In genomic region chr11:108220721-108221346, GRCh38 we compare ENCODE assay signal across 8 cellular contexts. TPM values are rescaled to one million over a fixed set of nuclear protein-coding genes. Genes with fewer than 3 reads are reported as not detected.
DNase-seq lines count a peak whose midpoint lies in the region; ATAC-seq and TF ChIP-seq lines count a peak whose summit lies in the region.

No MANE protein-coding gene starts in this region.

- H3K4me1 ChIP-seq in cardiac muscle cell (ENCODE audit: low read depth): peaks cover 15% of the 10 kb centered on the region
- peaks cover 38% of the 10 kb centered on the region for H3K4me1 ChIP-seq in adipocyte (ENCODE audit: control insufficient read depth, insufficient read depth, low read length)
- H3K4me1 ChIP-seq in upper lobe of right lung: peaks cover 40% of the 10 kb centered on the region

- H3K36me3 ChIP-seq in cardiac muscle cell (no peaks in the 10 kb centered on the region), adipocyte (ENCODE audit: control insufficient read depth, insufficient read depth, low read length, severe bottlenecking) (no peaks in the 10 kb centered on the region), upper lobe of right lung (no peaks in the 10 kb centered on the region)

- no peak overlapping the region for H3K27ac ChIP-seq in cardiac muscle cell
- H3K27ac ChIP-seq in upper lobe of right lung: peak overlapping the region; percentile 96

- peak overlapping the region; percentile 72 for H3K4me3 ChIP-seq in cardiac muscle cell
- peak overlapping the region; percentile 99 for H3K4me3 ChIP-seq in adipocyte (ENCODE audit: low read length)
- H3K4me3 ChIP-seq in upper lobe of right lung: peak overlapping the region; percentile 74

- H3K9ac ChIP-seq in adipocyte (ENCODE audit: low read length): peak overlapping the region; percentile 95

- TF ChIP-seq CTCF in cardiac muscle cell (IDR thresholded peaks at IDR 0.05; ENCODE audit: low read depth, low read length) (peak; percentile 11), upper lobe of right lung (IDR thresholded peaks at IDR 0.05) (no peak)

- intact Hi-C loops in left ventricle myocardium superior (cut with micrococcal nuclease) (loop anchor here (5.0 kb wide), 1 partner anchor 246 kb away; the partner anchor contains the start of gene C11orf65), upper lobe of right lung (cut with DNase I) (no loop called here)

- H3K27me3 ChIP-seq in cardiac muscle cell (no peaks in the 10 kb centered on the region), adipocyte (replicated peaks; ENCODE audit: control insufficient read depth, insufficient read depth, low read length) (no peaks in the 10 kb centered on the region), upper lobe of right lung (no peaks in the 10 kb centered on the region)

- peak in 1 of 2 donors; percentile 19 for DNase-seq in cardiac muscle cell (ENCODE audit: low read depth in 1 of 2, low spot score in 1 of 2)
- no peak for DNase-seq in left ventricle myocardium superior
- peak; percentile 39 for DNase-seq in adipocyte (ENCODE audit: low read depth)
- peak; percentile 2 for DNase-seq in kidney tubule cell (ENCODE audit: low spot score)
- DNase-seq in upper lobe of right lung: no peak
- no peak for DNase-seq in amniotic stem cell (lab: John Stamatoyannopoulos, UW)
- DNase-seq in pons (ENCODE audit: low spot score): no peak

- no peak for ATAC-seq in left ventricle myocardium superior
- no peak for ATAC-seq in upper lobe of right lung
- ATAC-seq in GM18873 (IDR thresholded peaks at IDR 0.05; ENCODE audit: low FRiP score, unreplicated experiment): no peak

- H3K9me3 ChIP-seq in cardiac muscle cell (ENCODE audit: low read depth) (no peaks in the 10 kb centered on the region), adipocyte (ENCODE audit: control insufficient read depth, low read length) (no peaks in the 10 kb centered on the region), upper lobe of right lung (no peaks in the 10 kb centered on the region)

RNA-seq across cellular contexts. Expression of gene NPAT, which starts 1.6 kb away (rescaled TPM):
- total RNA-seq in cardiac muscle cell (9.0 and 9.9 TPM in 2 replicates), left ventricle myocardium superior (9.0 TPM), upper lobe of right lung (15.0 TPM)
- polyA plus RNA-seq in cardiac muscle cell: 9.7 and 10.1 TPM in 2 replicates

RNA-seq across cellular contexts. Expression of gene ATM, which starts 2.0 kb away (rescaled TPM):
- total RNA-seq in cardiac muscle cell: 45.6 and 62.7 TPM in 2 replicates
- 17.8 and 19.0 TPM in 2 replicates for polyA plus RNA-seq in cardiac muscle cell
- total RNA-seq in left ventricle myocardium superior: 33.3 TPM
- total RNA-seq in upper lobe of right lung: 74.0 TPM

Comparison
In these comparisons a context has a peak if more than half of its experiments do, and no peak if none do; other contexts are left out.
1. DNase-seq: peak in adipocyte (single experiment) and kidney tubule cell (single experiment); none in left ventricle myocardium superior (single experiment), upper lobe of right lung (single experiment), amniotic stem cell (single experiment) and pons (single experiment).
2. Peak in every context shown above with its lines, with median percentiles within 50 percentile points of each other: H3K4me3 ChIP-seq.